Comparison of ENCODE assay signal across 30 cellular contexts in the genomic region with DNA sequence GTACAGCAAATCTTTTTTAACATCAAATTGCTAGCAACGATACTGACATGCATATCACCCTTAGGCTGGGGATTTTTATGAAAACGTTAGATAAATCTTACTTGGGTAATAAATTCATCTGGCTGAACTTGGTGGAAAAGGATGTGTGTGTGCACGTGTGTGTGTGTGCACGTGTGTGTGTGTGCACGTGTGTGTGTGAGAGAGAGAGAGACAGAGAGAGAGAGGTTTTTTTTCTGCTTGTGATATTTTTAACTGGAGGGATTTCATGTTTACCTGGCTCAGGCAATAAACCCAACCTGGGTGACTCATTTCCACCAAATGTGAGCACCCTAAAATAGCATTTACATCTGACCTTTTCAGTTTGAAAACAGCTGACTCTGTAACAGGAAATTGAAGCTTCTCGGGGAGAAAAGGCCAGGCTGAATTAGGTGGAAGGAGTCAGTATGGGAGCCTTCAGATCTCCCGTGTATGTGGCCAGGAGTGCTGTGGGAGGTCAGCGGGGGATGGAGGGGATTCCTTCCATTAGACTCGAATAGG.
DNase-seq lines count a peak whose midpoint lies in the region; ATAC-seq and TF ChIP-seq lines count a peak whose summit lies in the region.
"Had no signal": no experiment of that assay in that cellular context is flagged by ENCODE, and none has a peak within 500 bp of the region (broad histone marks: within the 10 kb centered on the region; RNA-seq: fewer than 3 reads in every experiment).

No MANE protein-coding gene starts in this region.

- intact Hi-C loops in left lung (cut with DNase I): no loop called here

- in situ Hi-C loops in GM13977 (cut with MboI; ENCODE audit: low pct_unique_long_range_greater_than_20kb, low sequenced_read_pairs, unreplicated experiment): no loop called here

- H3K27ac ChIP-seq in MM.1S (ENCODE audit: low read length): peak overlapping the region; percentile 91
- H3K27ac ChIP-seq in left lung: no peak overlapping the region
- H3K27ac ChIP-seq: ascending aorta, pancreas, stomach, thyroid gland, VCaP had no signal

- DNase-seq in GM13977 (ENCODE audit: low spot score): peak; percentile 17
- DNase-seq in MM.1S: peak; percentile 96
- peak; percentile 58 for DNase-seq in cerebellum (ENCODE audit: low spot score)
- no peak for DNase-seq in left lung
- no peak for DNase-seq in middle frontal gyrus (ENCODE audit: extremely low spot score, low spot score)
- DNase-seq: activated CD4-positive, alpha-beta T cell treated with anti-CD3 and anti-CD28 coated beads for 48 hours; activated CD8-positive, alpha-beta memory T cell treated with anti-CD3 and anti-CD28 coated beads for 24 hours; activated effector memory CD4-positive, alpha-beta T cell treated with Interleukin-2 at 50 U/mL for 16 hours; activated naive CD8-positive, alpha-beta T cell treated with anti-CD3 and anti-CD28 coated beads, Interleukin-2, amount 10 ng/mL, durations not matched to agents 7 days and 5 days; CD8-positive, alpha-beta T cell; dermis blood vessel endothelial cell; H7; hypothalamus; islet precursor cell; NCI-H1436 treated with DMSO at 0.1 percent for 48 hours; NCI-H446; nephron progenitor cell; OCI-M1; pancreas; retina; small intestine; stimulated activated CD8-positive, alpha-beta memory T cell treated with anti-CD3 and anti-CD28 coated beads, Interleukin-4, amount 100 ng/mL, for 48 hours; stomach; T-helper 9 cell; thyroid gland had no signal

- peak overlapping the region; percentile 7; the same call in 1 of the 2 replicates for H3K4me3 ChIP-seq in MM.1S (ENCODE audit: low read length)
- H3K4me3 ChIP-seq in left lung: no peak overlapping the region
- H3K4me3 ChIP-seq: ascending aorta, pancreas, stomach, thyroid gland had no signal

- no peaks in the 10 kb centered on the region for H3K27me3 ChIP-seq in MM.1S (replicated peaks; ENCODE audit: insufficient read depth, low read length)
- no peaks in the 10 kb centered on the region for H3K27me3 ChIP-seq in left lung
- H3K27me3 ChIP-seq: ascending aorta, pancreas, stomach, thyroid gland had no signal

- peaks cover 42% of the 10 kb centered on the region for H3F3A ChIP-seq in MM.1S (ENCODE audit: insufficient read depth, low read length)

- no peaks in the 10 kb centered on the region for H3K79me2 ChIP-seq in MM.1S (ENCODE audit: low read length)

- H3K4me1 ChIP-seq in MM.1S (ENCODE audit: low read length) (peaks cover 47% of the 10 kb centered on the region), left lung (no peaks in the 10 kb centered on the region)
- H3K4me1 ChIP-seq: ascending aorta, pancreas, stomach had no signal

- H3K36me3 ChIP-seq in MM.1S (replicated peaks; ENCODE audit: insufficient read depth, low read length) (no peaks in the 10 kb centered on the region), left lung (no peaks in the 10 kb centered on the region)
- H3K36me3 ChIP-seq: ascending aorta, pancreas, stomach, thyroid gland had no signal

- TF ChIP-seq CTCF in GM13977 (IDR thresholded peaks at IDR 0.05; ENCODE audit: extremely low read depth, insufficient read depth, missing control alignments) (no peak), MM.1S (IDR thresholded peaks at IDR 0.05; ENCODE audit: low read length) (no peak), left lung (IDR thresholded peaks at IDR 0.05) (no peak)

- peak overlapping the region; percentile 51; the same call in 1 of the 2 replicates for H3K4me2 ChIP-seq in MM.1S (ENCODE audit: low read depth, low read length)

- no peaks in the 10 kb centered on the region for H3K9me2 ChIP-seq in MM.1S (replicated peaks; ENCODE audit: insufficient read depth, low read length)

- no peaks in the 10 kb centered on the region; the same call in 1 of the 2 replicates for H3K9me3 ChIP-seq in MM.1S (replicated peaks; ENCODE audit: insufficient read depth, low read length)
- peaks cover 0 to 16% of the 10 kb centered on the region in 2 donors for H3K9me3 ChIP-seq in left lung
- H3K9me3 ChIP-seq: pancreas, thyroid gland had no signal

- H4K20me1 ChIP-seq in MM.1S (ENCODE audit: insufficient read depth, low read length): no peaks in the 10 kb centered on the region

- peak overlapping the region; percentile 32; the same call in 1 of the 2 replicates for H2AFZ ChIP-seq in MM.1S (ENCODE audit: low read length)

- peak; percentile 14 for ATAC-seq in left lung
- no peak for ATAC-seq in GM21576 (IDR thresholded peaks at IDR 0.05; ENCODE audit: unreplicated experiment)
- ATAC-seq in GM19467 (IDR thresholded peaks at IDR 0.05; ENCODE audit: unreplicated experiment): no peak
- no peak for ATAC-seq in GM21367 (IDR thresholded peaks at IDR 0.05; ENCODE audit: unreplicated experiment)
- ATAC-seq: CD8-positive, alpha-beta T cell; pancreas had no signal

- H3K9ac ChIP-seq in MM.1S (ENCODE audit: low read length): peak overlapping the region; percentile 56

Comparison
In these comparisons a context has a peak if more than half of its experiments do, and no peak if none do; other contexts are left out.
1. DNase-seq: peak in GM13977 (single experiment), MM.1S (single experiment) and cerebellum (single experiment); none in left lung (0 of 2) and middle frontal gyrus (single experiment).